Comparison of ENCODE assay signal across 8 cellular contexts in genomic region chr1:21933397-21934248, GRCh38. TPM values are rescaled to one million over a fixed set of nuclear protein-coding genes. Genes with fewer than 3 reads are reported as not detected.
DNase-seq lines count a peak whose midpoint lies in the region; ATAC-seq and TF ChIP-seq lines count a peak whose summit lies in the region.

No MANE protein-coding gene starts in this region.

- H3K4me3 ChIP-seq in ascending aorta (peak overlapping the region; percentile 75 to 95), tibial nerve (peak overlapping the region; percentile 24 to 93 (median 81))

- H3K27ac ChIP-seq in ascending aorta (peak overlapping the region; percentile 96 to 98), layer of hippocampus (ENCODE audit: low read depth, low read length) (peak overlapping the region; percentile 68), tibial nerve (peak overlapping the region; percentile 78 to 95 (median 91))

- intact Hi-C loops in ascending aorta (cut with DNase I) (loop anchor here (10.0 kb wide), 1 partner anchor 599 kb away; no protein-coding TSS in a partner anchor), sciatic nerve (cut with DNase I) (no loop called here)

- H3K9me3 ChIP-seq in ascending aorta (no peaks in the 10 kb centered on the region), tibial nerve (no peaks in the 10 kb centered on the region)

- ATAC-seq in GM18511 (IDR thresholded peaks at IDR 0.05; ENCODE audit: unreplicated experiment), result no peak
- no peak for ATAC-seq in sciatic nerve

- peaks cover 0 to 4% of the 10 kb centered on the region in 2 donors for H3K36me3 ChIP-seq in ascending aorta
- peaks cover 0 to 4% (median 0%) of the 10 kb centered on the region in 3 donors for H3K36me3 ChIP-seq in tibial nerve

- no peak for TF ChIP-seq CTCF in ascending aorta (IDR thresholded peaks at IDR 0.05)
- no peak for TF ChIP-seq CTCF in tibial nerve (IDR thresholded peaks at IDR 0.05)

- DNase-seq in NCI-H748 (lab: John Stamatoyannopoulos, UW; ENCODE audit: unreplicated experiment) (peak; percentile 5), NCI-H748 treated with DMSO at 0.1 percent for 48 hours (lab: John Stamatoyannopoulos, UW) (no peak), ascending aorta (ENCODE audit: low spot score in 2 of 2) (no peak), tibial nerve (ENCODE audit: low spot score in 2 of 2) (no peak), AML-193 (lab: John Stamatoyannopoulos, UW) (no peak), sciatic nerve (ENCODE audit: low spot score) (no peak)

- 19 to 22% methylated on average over 19 of the region's 19 CpGs for WGBS in tibial nerve, 2 donors

- H3K27me3 ChIP-seq in ascending aorta (no peaks in the 10 kb centered on the region), layer of hippocampus (ENCODE audit: control insufficient read depth, insufficient read depth, low read length) (no peaks in the 10 kb centered on the region), tibial nerve (no peaks in the 10 kb centered on the region)

- TF ChIP-seq POLR2A in tibial nerve (IDR thresholded peaks at IDR 0.05), result no peak

- peak in 1 of 2 donors; percentile 59 for TF ChIP-seq EP300 in tibial nerve (IDR thresholded peaks at IDR 0.05)

- H3K4me1 ChIP-seq in ascending aorta, result peaks cover 33 to 63% of the 10 kb centered on the region in 2 donors
- H3K4me1 ChIP-seq in tibial nerve, result peaks cover 12 to 87% (median 69%) of the 10 kb centered on the region in 4 donors

RNA-seq across cellular contexts. Expression of gene HSPG2, which starts 3.5 kb away (rescaled TPM):
- total RNA-seq in ascending aorta (1,294 TPM), tibial nerve (100 to 1,000 TPM; 292 to 486 (median 404) TPM), sciatic nerve (887 TPM)

RNA-seq across cellular contexts. Expression of gene CELA3B, which starts 43.2 kb away (rescaled TPM):
- not detected for total RNA-seq in ascending aorta
- 10 to 100 TPM in 1 of 4 donors, 1 to 10 TPM in 2, under 1 TPM in 1; 0.66 to 47.7 (median 2.2) TPM for total RNA-seq in tibial nerve
- total RNA-seq in sciatic nerve, result 1.2 TPM
